Comparison of ENCODE assay signal across 14 cellular contexts in the genomic region with DNA sequence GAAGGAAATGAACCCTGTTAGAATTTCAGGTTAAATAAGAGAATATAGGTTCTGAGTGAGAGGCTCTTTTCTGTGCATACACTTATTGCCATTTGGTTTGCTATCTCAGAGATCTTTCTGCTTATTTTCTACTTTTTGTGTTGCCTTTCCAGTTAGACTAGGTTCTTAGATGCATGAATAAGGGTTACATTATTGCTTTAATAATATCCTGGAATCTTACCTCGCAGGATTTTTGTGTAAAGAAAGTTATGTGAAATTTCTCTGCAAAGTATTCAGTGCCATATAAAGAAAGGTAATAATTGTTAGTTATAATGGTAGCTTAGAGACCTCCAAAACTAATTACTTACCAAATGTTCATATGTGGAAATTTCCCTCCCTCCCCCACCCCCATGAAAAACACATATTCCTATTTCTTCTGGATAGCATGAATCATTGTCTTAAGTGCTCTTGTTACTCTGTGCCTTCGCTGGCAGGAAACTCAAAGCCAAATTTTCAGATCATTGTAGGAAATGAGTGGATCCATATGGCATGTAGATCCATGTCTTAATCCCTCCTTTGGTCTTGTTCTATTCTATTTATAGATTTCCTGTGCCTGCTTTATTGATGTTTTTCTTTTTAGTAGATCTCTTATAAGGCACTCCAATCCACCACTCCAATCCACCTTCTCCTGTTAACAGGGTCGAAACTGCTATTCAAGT. TPM values are rescaled to one million over a fixed set of nuclear protein-coding genes. Genes with fewer than 3 reads are reported as not detected.
DNase-seq lines count a peak whose midpoint lies in the region; TF ChIP-seq lines count a peak whose summit lies in the region.
"Had no signal": no experiment of that assay in that cellular context is flagged by ENCODE, and none has a peak within 500 bp of the region (broad histone marks: within the 10 kb centered on the region; RNA-seq: fewer than 3 reads in every experiment).

No MANE protein-coding gene starts in this region.

- H3K9me3 Mint-ChIP-seq in T-helper 2 cell treated with Interferon-gamma antibody and Interleukin-4, amounts not matched to agents 5 μg/mL and 100 μg/mL, for 36 hours = no peaks in the 10 kb centered on the region

- H3K4me1 ChIP-seq in left ventricle myocardium inferior = peaks cover 26% of the 10 kb centered on the region
- H3K4me1 ChIP-seq: A549 had no signal

- intact Hi-C loops in left ventricle myocardium inferior (cut with micrococcal nuclease) = no loop called here

- CTCF ChIA-PET in RWPE1 (lab: Yijun Ruan, JAX) = interaction anchor here (0.7 kb wide), 2 partner anchors 438 to 970 kb away, joined by 3 read pairs; a partner anchor contains a TSS

- H3K27ac ChIP-seq in RWPE1 = no peak overlapping the region; the same call in 1 of the 2 replicates
- no peak overlapping the region for H3K27ac ChIP-seq in left ventricle myocardium inferior (replicated peaks)
- H3K27ac ChIP-seq: A549, sigmoid colon had no signal

- no peaks in the 10 kb centered on the region for H3K36me3 Mint-ChIP-seq in T-helper 2 cell treated with Interferon-gamma antibody and Interleukin-4, amounts not matched to agents 5 μg/mL and 100 μg/mL, for 36 hours (ENCODE audit: low read depth)

- no peaks in the 10 kb centered on the region for H3K9me3 ChIP-seq in left ventricle myocardium inferior (replicated peaks)
- H3K9me3 ChIP-seq: A549, sigmoid colon had no signal

- no peaks in the 10 kb centered on the region for H3K36me3 ChIP-seq in left ventricle myocardium inferior
- H3K36me3 ChIP-seq: sigmoid colon had no signal

- TF ChIP-seq CTCF in RWPE1 (conservative IDR thresholded peaks at IDR 0.05; ENCODE audit: low read depth) (no peak), left ventricle myocardium inferior (IDR thresholded peaks at IDR 0.05; ENCODE audit: borderline replicate concordance) (no peak)

- no peak overlapping the region for H3K4me3 ChIP-seq in left ventricle myocardium inferior
- H3K4me3 ChIP-seq: A549, sigmoid colon had no signal

- no peak overlapping the region for H3K27ac Mint-ChIP-seq in T-helper 2 cell treated with Interferon-gamma antibody and Interleukin-4, amounts not matched to agents 5 μg/mL and 100 μg/mL, for 36 hours

- H3K27me3 ChIP-seq in left ventricle myocardium inferior (ENCODE audit: low read depth) = no peaks in the 10 kb centered on the region
- H3K27me3 ChIP-seq: sigmoid colon had no signal

- peak overlapping the region; percentile 8 for H3K4me3 Mint-ChIP-seq in T-helper 2 cell treated with Interferon-gamma antibody and Interleukin-4, amounts not matched to agents 5 μg/mL and 100 μg/mL, for 36 hours

- peaks cover 47% of the 10 kb centered on the region for H3K27me3 Mint-ChIP-seq in T-helper 2 cell treated with Interferon-gamma antibody and Interleukin-4, amounts not matched to agents 5 μg/mL and 100 μg/mL, for 36 hours (ENCODE audit: low read depth)

- no peak for DNase-seq in T-helper 2 cell treated with Interferon-gamma antibody and Interleukin-4, amounts not matched to agents 5 μg/mL and 100 μg/mL, for 36 hours (ENCODE audit: low spot score)
- DNase-seq in T-helper 2 cell = no peak
- DNase-seq in RWPE1 (ENCODE audit: low spot score) = peak; percentile 47
- peak; percentile 67 for DNase-seq in fibroblast of the conjunctiva (ENCODE audit: low read depth)
- DNase-seq in OCI-M1 (lab: John Stamatoyannopoulos, UW) = no peak
- DNase-seq in H4 (ENCODE audit: low spot score) = no peak
- DNase-seq in left ventricle myocardium inferior = no peak
- no peak for DNase-seq in effector CD8-positive, alpha-beta T cell (lab: John Stamatoyannopoulos, UW)
- DNase-seq: activated CD4-positive, alpha-beta T cell treated with anti-CD3 and anti-CD28 coated beads for 1 hour; activated naive CD4-positive, alpha-beta T cell treated with anti-CD3 and anti-CD28 coated beads, Interleukin-2, amount 50 U/mL, for 16 hours; left ventricle myocardium superior; sigmoid colon; stimulated activated CD8-positive, alpha-beta memory T cell treated with anti-CD3 and anti-CD28 coated beads, Interleukin-4, amount 100 ng/mL, for 48 hours had no signal

- POLR2A ChIA-PET in RWPE1 (lab: Yijun Ruan, JAX; ENCODE audit: low non-redundant PET) = no interaction called here

- H3K4me1 Mint-ChIP-seq in T-helper 2 cell treated with Interferon-gamma antibody and Interleukin-4, amounts not matched to agents 5 μg/mL and 100 μg/mL, for 36 hours (ENCODE audit: low read depth) = peaks cover 18% of the 10 kb centered on the region

RNA-seq across cellular contexts. Expression of a gene that starts 2.7 kb away (rescaled TPM):
- 0.25 and 0.41 TPM in 2 replicates for total RNA-seq in H4 (2014; rRNA removed; shearing (Covaris generic))
- 3.0 TPM for total RNA-seq in left ventricle myocardium inferior

Comparison
In these comparisons a context has a peak if more than half of its experiments do, and no peak if none do; other contexts are left out.
1. DNase-seq: peak in RWPE1 (single experiment) and fibroblast of the conjunctiva (single experiment); none in T-helper 2 cell treated with Interferon-gamma antibody and Interleukin-4, amounts not matched to agents 5 μg/mL and 100 μg/mL, for 36 hours (single experiment), T-helper 2 cell (0 of 5), OCI-M1 (single experiment), H4 (single experiment), left ventricle myocardium inferior (single experiment) and effector CD8-positive, alpha-beta T cell (single experiment).